36 cellular contexts compared by ENCODE assay signal in the genomic region with DNA sequence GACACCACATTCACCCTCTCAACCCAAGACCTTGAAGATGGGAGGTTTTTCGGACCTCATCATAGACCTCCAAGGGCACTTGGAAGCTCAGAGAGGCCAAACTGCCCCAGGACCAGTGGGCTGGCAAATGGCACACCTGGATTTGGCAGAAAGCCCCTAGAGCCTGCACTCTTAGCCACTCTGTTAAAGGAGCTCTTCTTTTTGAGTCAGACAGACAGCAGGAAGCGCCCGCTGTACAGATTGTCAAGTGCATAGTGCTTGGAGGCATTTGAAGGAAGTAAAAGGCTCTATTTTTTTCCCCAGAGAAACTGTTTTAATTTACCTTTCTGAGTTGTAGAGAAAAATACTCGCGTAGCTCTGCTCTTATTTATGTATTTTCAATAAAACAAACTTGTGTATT.
"Had no signal": no experiment of that assay in that cellular context is flagged by ENCODE, and none has a peak within 500 bp of the region (broad histone marks: within the 10 kb centered on the region; RNA-seq: fewer than 3 reads in every experiment).

No MANE protein-coding gene starts in this region.

- H3K27ac ChIP-seq: brain microvascular endothelial cell, cardiac muscle cell, KMS-11, PC-9, RWPE1, VCaP had no signal

- ATAC-seq: activated naive CD8-positive, alpha-beta T cell treated with anti-CD3 and anti-CD28 coated beads, Interleukin-2, amount 50 U/mL, for 24 hours; activated T-cell treated with anti-CD3 and anti-CD28 coated beads, Interleukin-2, amount 50 U/mL, for 4 hours; Right ventricle myocardium inferior; T-cell had no signal

- H3K27me3 Mint-ChIP-seq: activated B cell treated with CpG ODN at 0.5 μM for 24 hours; activated CD4-positive, alpha-beta memory T cell treated with anti-CD3 and anti-CD28 coated beads for 36 hours; activated naive CD4-positive, alpha-beta T cell treated with anti-CD3 and anti-CD28 coated beads, Interleukin-2, amount 10 ng/mL, durations not matched to agents 7 days and 5 days; activated naive CD8-positive, alpha-beta T cell; activated naive CD8-positive, alpha-beta T cell treated with anti-CD3 and anti-CD28 coated beads, Interleukin-2, amount 50 U/mL, for 24 hours; central memory CD8-positive, alpha-beta T cell; T-cell had no signal

- H3K4me3 Mint-ChIP-seq: activated B cell treated with CpG ODN at 0.5 μM for 24 hours; activated CD4-positive, alpha-beta memory T cell treated with anti-CD3 and anti-CD28 coated beads for 36 hours; activated naive CD4-positive, alpha-beta T cell treated with anti-CD3 and anti-CD28 coated beads, Interleukin-2, amount 10 ng/mL, durations not matched to agents 7 days and 5 days; activated naive CD8-positive, alpha-beta T cell; activated naive CD8-positive, alpha-beta T cell treated with anti-CD3 and anti-CD28 coated beads, Interleukin-2, amount 50 U/mL, for 24 hours; activated T-cell treated with anti-CD3 and anti-CD28 coated beads, Interleukin-2, amount 50 U/mL, for 4 hours; activated T-helper 1 cell treated with anti-CD3 and anti-CD28 coated beads, Interleukin-12 subunit alpha, Interleukin-12 subunit beta, Interleukin-2, Interleukin-4 antibody, amounts not matched to agents 30 ng/mL and 10 ng/mL and 1 ng/mL, durations not matched to agents 14 hours and 24 hours and 36 hours; central memory CD8-positive, alpha-beta T cell; T-cell had no signal

- H3K27ac Mint-ChIP-seq: activated B cell treated with CpG ODN at 0.5 μM for 24 hours; activated CD4-positive, alpha-beta memory T cell treated with anti-CD3 and anti-CD28 coated beads for 36 hours; activated naive CD4-positive, alpha-beta T cell treated with anti-CD3 and anti-CD28 coated beads, Interleukin-2, amount 10 ng/mL, durations not matched to agents 7 days and 5 days; activated naive CD8-positive, alpha-beta T cell; activated naive CD8-positive, alpha-beta T cell treated with anti-CD3 and anti-CD28 coated beads, Interleukin-2, amount 50 U/mL, for 24 hours; activated T-helper 1 cell treated with anti-CD3 and anti-CD28 coated beads, Interleukin-12 subunit alpha, Interleukin-12 subunit beta, Interleukin-2, Interleukin-4 antibody, amounts not matched to agents 30 ng/mL and 10 ng/mL and 1 ng/mL, durations not matched to agents 14 hours and 24 hours and 36 hours; T-cell had no signal

- H3K36me3 ChIP-seq: brain microvascular endothelial cell, cardiac muscle cell had no signal

- H2AFZ ChIP-seq: PC-9 had no signal

- H3K4me1 Mint-ChIP-seq: activated naive CD4-positive, alpha-beta T cell treated with anti-CD3 and anti-CD28 coated beads, Interleukin-2, amount 10 ng/mL, durations not matched to agents 7 days and 5 days had no signal

- H3K36me3 Mint-ChIP-seq: activated CD4-positive, alpha-beta memory T cell treated with anti-CD3 and anti-CD28 coated beads for 36 hours; activated naive CD4-positive, alpha-beta T cell treated with anti-CD3 and anti-CD28 coated beads, Interleukin-2, amount 10 ng/mL, durations not matched to agents 7 days and 5 days; activated naive CD8-positive, alpha-beta T cell; T-cell had no signal

- DNase-seq: activated B cell treated with CpG ODN at 0.5 μM for 24 hours; activated CD4-positive, alpha-beta memory T cell treated with anti-CD3 and anti-CD28 coated beads for 36 hours; activated CD4-positive, alpha-beta T cell treated with anti-CD3 and anti-CD28 coated beads for 4 hours; activated CD4-positive, alpha-beta T cell treated with anti-CD3 and anti-CD28 coated beads, Interleukin-2, amount 50 U/mL, for 1 hour; activated CD4-positive, CD25-positive, alpha-beta regulatory T cell treated with anti-CD3 and anti-CD28 coated beads, Interleukin-2, amount 50 U/mL, for 72 hours; activated CD8-positive, alpha-beta memory T cell treated with anti-CD3 and anti-CD28 coated beads, Interleukin-2, amount 50 U/mL, for 4 hours; activated effector memory CD4-positive, alpha-beta T cell treated with Interleukin-2 at 50 U/mL for 16 hours; activated naive CD4-positive, alpha-beta T cell treated with anti-CD3 and anti-CD28 coated beads, Interleukin-2, amount 10 ng/mL, durations not matched to agents 7 days and 5 days; activated naive CD8-positive, alpha-beta T cell treated with anti-CD3 and anti-CD28 coated beads, Interleukin-2, amount 50 U/mL, for 24 hours; activated T-cell treated with anti-CD3 and anti-CD28 coated beads for 4 hours; activated T-cell treated with anti-CD3 and anti-CD28 coated beads, Interleukin-2, amount 50 U/mL, for 4 hours; anterior cingulate cortex; brain microvascular endothelial cell; NCI-H1092 treated with DMSO at 0.1 percent for 48 hours; NCI-H1417; NCI-H146; NCI-H187; NCI-H2029 treated with DMSO at 0.1 percent for 48 hours; NCI-H2107; NCI-H2171; NCI-H510A; NCI-H526; NCI-H748 treated with DMSO at 0.1 percent for 48 hours; PC-9; SIG-M5; T-cell; T-helper 2 cell; T-helper 9 cell had no signal

- H3K4me2 ChIP-seq: KMS-11, PC-9 had no signal

- H3K27me3 ChIP-seq: brain microvascular endothelial cell, cardiac muscle cell had no signal

- H3K9me3 Mint-ChIP-seq: activated B cell treated with CpG ODN at 0.5 μM for 24 hours; activated naive CD8-positive, alpha-beta T cell treated with anti-CD3 and anti-CD28 coated beads, Interleukin-2, amount 50 U/mL, for 24 hours; activated T-cell treated with anti-CD3 and anti-CD28 coated beads, Interleukin-2, amount 50 U/mL, for 4 hours; activated T-helper 1 cell treated with anti-CD3 and anti-CD28 coated beads, Interleukin-12 subunit alpha, Interleukin-12 subunit beta, Interleukin-2, Interleukin-4 antibody, amounts not matched to agents 30 ng/mL and 10 ng/mL and 1 ng/mL, durations not matched to agents 14 hours and 24 hours and 36 hours; central memory CD8-positive, alpha-beta T cell had no signal

- H3K4me3 ChIP-seq: cardiac muscle cell, PC-9 had no signal
